Comparison of ENCODE assay signal across 19 cellular contexts in genomic region chr4:62210521-62210920, GRCh38.
DNase-seq lines count a peak whose midpoint lies in the region; ATAC-seq, FAIRE-seq and TF ChIP-seq lines count a peak whose summit lies in the region.
"Had no signal": no experiment of that assay in that cellular context is flagged by ENCODE, and none has a peak within 500 bp of the region (broad histone marks: within the 10 kb centered on the region; RNA-seq: fewer than 3 reads in every experiment).

No MANE protein-coding gene starts in this region.

- FAIRE-seq in astrocyte (lab: Jason Lieb, UNC), result no peak
- FAIRE-seq: A204.1, GM12892, H1 had no signal

- no peaks in the 10 kb centered on the region for H3K27me3 Mint-ChIP-seq in astrocyte (ENCODE audit: low read depth, unreplicated experiment)
- H3K27me3 Mint-ChIP-seq: CD4-positive, alpha-beta memory T cell had no signal

- H3K9ac ChIP-seq in astrocyte (ENCODE audit: low read length), result no peak overlapping the region
- no peak overlapping the region for H3K9ac ChIP-seq in fibroblast of lung (ENCODE audit: insufficient read depth, low read length)

- ATAC-seq in HG03135 (IDR thresholded peaks at IDR 0.05; ENCODE audit: unreplicated experiment), result no peak

- H3K27ac Mint-ChIP-seq in astrocyte (ENCODE audit: unreplicated experiment), result no peak overlapping the region
- H3K27ac Mint-ChIP-seq: CD4-positive, alpha-beta memory T cell had no signal

- H3K4me3 ChIP-seq in astrocyte (ENCODE audit: insufficient read depth, low read depth, low read length) (no peak overlapping the region), fibroblast of lung (replicated peaks in 1 of 4; ENCODE audit: control extremely low read depth in 1 of 4, insufficient read depth in 1 of 4, low read depth in 3 of 4, low read length in 4 of 4) (no peak overlapping the region), Peyer's patch (no peak overlapping the region), osteoblast (ENCODE audit: insufficient read depth, low read length) (no peak overlapping the region)
- H3K4me3 ChIP-seq: HAP-1 had no signal

- H3K36me3 ChIP-seq in astrocyte (ENCODE audit: insufficient read depth, low read length) (no peaks in the 10 kb centered on the region), fibroblast of lung (ENCODE audit: control insufficient read depth, insufficient read depth, low read length) (no peaks in the 10 kb centered on the region), Peyer's patch (no peaks in the 10 kb centered on the region), osteoblast (ENCODE audit: insufficient read depth, low read length) (no peaks in the 10 kb centered on the region)
- H3K36me3 ChIP-seq: BE2C, HAP-1 had no signal

- TF ChIP-seq CTCF in astrocyte (IDR thresholded peaks at IDR 0.05; ENCODE audit: insufficient read depth, low read depth, low read length) (no peak), fibroblast of lung (conservative IDR thresholded peaks at IDR 0.05 in 1 of 2, IDR thresholded peaks at IDR 0.05 in 1 of 2; ENCODE audit: low read depth in 1 of 2, low read length in 2 of 2) (no peak), Peyer's patch (IDR thresholded peaks at IDR 0.05) (no peak), osteoblast (IDR thresholded peaks at IDR 0.05; ENCODE audit: extremely low read depth, low read depth, low read length) (no peak)

- H3K4me1 ChIP-seq in astrocyte (ENCODE audit: insufficient read depth, low read length) (no peaks in the 10 kb centered on the region), fibroblast of lung (ENCODE audit: control insufficient read depth, extremely low read depth, insufficient read depth, low read length) (no peaks in the 10 kb centered on the region), Peyer's patch (no peaks in the 10 kb centered on the region), osteoblast (ENCODE audit: insufficient read depth, low read length) (no peaks in the 10 kb centered on the region)
- H3K4me1 ChIP-seq: BE2C, Caco-2, HAP-1 had no signal

- H3K36me3 Mint-ChIP-seq in astrocyte (ENCODE audit: low read depth, unreplicated experiment), result no peaks in the 10 kb centered on the region
- H3K36me3 Mint-ChIP-seq: CD4-positive, alpha-beta memory T cell had no signal

- H4K20me1 ChIP-seq in astrocyte (ENCODE audit: insufficient read depth, low read length) (no peaks in the 10 kb centered on the region), fibroblast of lung (ENCODE audit: control insufficient read depth, extremely low read depth, insufficient read depth, low read length) (no peaks in the 10 kb centered on the region), osteoblast (ENCODE audit: insufficient read depth, low read length) (no peaks in the 10 kb centered on the region)

- H3K9me3 ChIP-seq in astrocyte (ENCODE audit: insufficient read depth, low read depth, low read length) (no peaks in the 10 kb centered on the region), fibroblast of lung (ENCODE audit: control insufficient read depth, insufficient read depth, low read depth, low read length) (no peaks in the 10 kb centered on the region), Peyer's patch (no peaks in the 10 kb centered on the region), osteoblast (ENCODE audit: low read depth, low read length) (no peaks in the 10 kb centered on the region)
- H3K9me3 ChIP-seq: BE2C, Caco-2, HAP-1 had no signal

- H3K4me1 Mint-ChIP-seq in astrocyte (ENCODE audit: low read depth, unreplicated experiment), result no peaks in the 10 kb centered on the region
- H3K4me1 Mint-ChIP-seq: CD4-positive, alpha-beta memory T cell had no signal

- H3K4me3 Mint-ChIP-seq in astrocyte (ENCODE audit: unreplicated experiment), result no peak overlapping the region
- H3K4me3 Mint-ChIP-seq: CD4-positive, alpha-beta memory T cell had no signal

- H3K27me3 ChIP-seq in astrocyte (ENCODE audit: insufficient read depth, low read length) (no peaks in the 10 kb centered on the region), fibroblast of lung (ENCODE audit: control insufficient read depth, insufficient read depth, low read length) (no peaks in the 10 kb centered on the region), Peyer's patch (no peaks in the 10 kb centered on the region), osteoblast (ENCODE audit: insufficient read depth, low read length) (no peaks in the 10 kb centered on the region)
- H3K27me3 ChIP-seq: BE2C had no signal

- no peaks in the 10 kb centered on the region for H3K79me2 ChIP-seq in astrocyte (ENCODE audit: insufficient read depth, low read length)
- no peaks in the 10 kb centered on the region for H3K79me2 ChIP-seq in fibroblast of lung (ENCODE audit: control insufficient read depth, insufficient read depth, low read length)
- no peaks in the 10 kb centered on the region for H3K79me2 ChIP-seq in osteoblast (ENCODE audit: insufficient read depth, low read length)

- TF ChIP-seq POLR2A in Peyer's patch (IDR thresholded peaks at IDR 0.05), result no peak

- H3K27ac ChIP-seq in astrocyte (ENCODE audit: low read depth, low read length) (no peak overlapping the region), fibroblast of lung (ENCODE audit: insufficient read depth, low read length) (no peak overlapping the region), Peyer's patch (no peak overlapping the region), osteoblast (ENCODE audit: low read depth, low read length) (no peak overlapping the region)
- H3K27ac ChIP-seq: C4-2B, HL-60 had no signal

- H3K9me3 Mint-ChIP-seq in astrocyte (ENCODE audit: unreplicated experiment), result no peaks in the 10 kb centered on the region

- H3K4me2 ChIP-seq in astrocyte (ENCODE audit: low read length), result no peak overlapping the region
- no peak overlapping the region for H3K4me2 ChIP-seq in fibroblast of lung (ENCODE audit: extremely low read depth, insufficient read depth, low read length)
- H3K4me2 ChIP-seq in osteoblast (ENCODE audit: insufficient read depth, low read length), result no peak overlapping the region

- peak; percentile 1 for DNase-seq in COR-L47 (lab: John Stamatoyannopoulos, UW)
- peak; percentile 15 for DNase-seq in NCI-H1105 (lab: John Stamatoyannopoulos, UW)
- peak; percentile 20 for DNase-seq in astrocyte (ENCODE audit: low read depth)
- peak; percentile 35 to 37 for DNase-seq in fibroblast of lung (ENCODE audit: low read depth in 2 of 2)
- DNase-seq in Peyer's patch, result no peak
- no peak for DNase-seq in osteoblast (ENCODE audit: insufficient read length, low spot score, missing footprints)
- DNase-seq in NCI-H510A (lab: John Stamatoyannopoulos, UW), result no peak
- DNase-seq: BE2C; Caco-2; CD4-positive, alpha-beta memory T cell; DND-41; GDM1 had no signal

- H2AFZ ChIP-seq in astrocyte (ENCODE audit: low read depth, low read length) (no peak overlapping the region), fibroblast of lung (ENCODE audit: low read length) (no peak overlapping the region), osteoblast (ENCODE audit: low read length) (no peak overlapping the region)

Comparison
In these comparisons a context has a peak if more than half of its experiments do, and no peak if none do; other contexts are left out.
1. DNase-seq: peak in COR-L47 (single experiment), NCI-H1105 (single experiment), astrocyte (single experiment) and fibroblast of lung (2 of 2); none in Peyer's patch (0 of 3), osteoblast (single experiment) and NCI-H510A (single experiment).